ENCODE assay signal across 14 cellular contexts in the genomic region with DNA sequence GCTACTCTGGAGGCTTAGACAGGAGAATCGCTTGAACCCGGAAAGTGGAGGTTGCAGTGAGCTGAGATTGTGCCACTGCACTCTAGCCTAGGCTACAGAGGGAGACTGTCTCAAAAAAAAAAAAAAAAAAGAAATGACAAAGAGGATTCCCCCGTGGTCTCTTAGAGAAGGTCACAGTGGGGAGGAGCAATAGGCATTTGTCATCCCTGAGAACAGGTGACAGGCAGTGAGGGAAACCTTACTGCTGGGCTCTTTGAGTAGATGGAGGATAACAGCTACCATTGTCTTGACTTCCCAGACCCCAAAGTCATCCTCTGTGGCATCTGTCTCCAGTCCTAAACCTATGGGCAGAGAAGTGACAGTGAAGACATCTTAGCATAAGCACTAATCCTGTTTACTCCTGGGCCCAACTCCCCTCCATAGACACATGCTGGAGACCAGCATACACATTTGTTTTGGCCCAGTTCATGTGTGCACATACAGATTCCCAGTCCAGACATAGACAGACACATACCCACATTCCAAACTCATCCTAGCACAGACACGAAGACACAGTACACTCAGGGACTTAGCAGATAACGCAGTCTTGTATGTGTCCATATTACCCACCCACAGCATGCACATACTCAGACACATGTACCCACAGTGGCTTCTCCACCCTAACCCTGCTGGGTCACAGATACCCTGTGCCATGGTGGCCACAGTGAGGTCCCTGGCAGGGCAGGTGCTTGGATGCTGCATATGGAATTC. TPM values are rescaled to one million over a fixed set of nuclear protein-coding genes. Genes with fewer than 3 reads are reported as not detected.
DNase-seq lines count a peak whose midpoint lies in the region; ATAC-seq and TF ChIP-seq lines count a peak whose summit lies in the region.
"Had no signal": no experiment of that assay in that cellular context is flagged by ENCODE, and none has a peak within 500 bp of the region (broad histone marks: within the 10 kb centered on the region; RNA-seq: fewer than 3 reads in every experiment).

No MANE protein-coding gene starts in this region.

- in situ Hi-C loops in mammary epithelial cell (cut with MboI; ENCODE audit: low sequenced_read_pairs in 2 of 2): loop anchor here in 1 of 2 donors (10.0 kb wide), 1 partner anchor 158 kb away; no protein-coding TSS in a partner anchor

- H3K36me3 ChIP-seq in mammary epithelial cell (ENCODE audit: insufficient read depth, low read length) (peaks cover 25% of the 10 kb centered on the region), upper lobe of left lung (peaks cover 0 to 30% (median 21%) of the 10 kb centered on the region in 4 donors)

- CTCF ChIA-PET in activated naive CD4-positive, alpha-beta T cell treated with anti-CD3 and anti-CD28 coated beads for 36 hours (lab: Charles Lee): no interaction called here
- CTCF ChIA-PET in mammary epithelial cell (lab: Charles Lee; ENCODE audit: low non-redundant PET): no interaction called here

- H4K20me1 ChIP-seq in mammary epithelial cell (ENCODE audit: insufficient read depth, low read length): no peaks in the 10 kb centered on the region

- H3K9me3 ChIP-seq in mammary epithelial cell (replicated peaks; ENCODE audit: insufficient read depth, low read length) (no peaks in the 10 kb centered on the region), upper lobe of left lung (no peaks in the 10 kb centered on the region)

- H2AFZ ChIP-seq in mammary epithelial cell (ENCODE audit: low read depth, low read length): no peak overlapping the region

- H3K4me3 Mint-ChIP-seq in activated naive CD4-positive, alpha-beta T cell treated with anti-CD3 and anti-CD28 coated beads for 36 hours: no peak overlapping the region
- peak overlapping the region in 2 of 8 donors; percentile 0 to 15 for H3K4me3 Mint-ChIP-seq in naive B cell

- peaks cover 65% of the 10 kb centered on the region for H3K79me2 ChIP-seq in mammary epithelial cell (ENCODE audit: insufficient read depth, low read length)

- H3K4me3 ChIP-seq in mammary epithelial cell (replicated peaks in 1 of 3; ENCODE audit: insufficient read depth in 1 of 3, low read depth in 2 of 3, low read length in 3 of 3) (peak overlapping the region in 1 of 3 experiments; percentile 5), upper lobe of left lung (peak overlapping the region in 3 of 4 donors; percentile 17 to 35 (median 29))

- peaks cover 26% of the 10 kb centered on the region for H3K4me1 Mint-ChIP-seq in activated naive CD4-positive, alpha-beta T cell treated with anti-CD3 and anti-CD28 coated beads for 36 hours (ENCODE audit: low read depth)
- peaks cover 28 to 41% (median 40%) of the 10 kb centered on the region in 3 donors for H3K4me1 Mint-ChIP-seq in naive B cell

- BruUV-seq in mammary epithelial cell (replicated peaks; lab: Mats Ljungman, UMichigan): no TSS peak

- dilution Hi-C loops in mammary epithelial cell (cut with HindIII; ENCODE audit: low sequenced_read_pairs): no loop called here

- peaks cover 31% of the 10 kb centered on the region for H3K4me1 ChIP-seq in mammary epithelial cell (ENCODE audit: insufficient read depth, low read length)
- peaks cover 22 to 64% (median 45%) of the 10 kb centered on the region in 4 donors for H3K4me1 ChIP-seq in upper lobe of left lung

- WGBS in mammary epithelial cell (ENCODE audit: low coverage, missing lambda C conversion rate): 88% methylated on average over 5 of the region's 5 CpGs
- WGBS in upper lobe of left lung, 2 donors: 78 to 79% methylated on average over 5 of the region's 5 CpGs

- peaks cover 2% of the 10 kb centered on the region for H3K36me3 Mint-ChIP-seq in activated naive CD4-positive, alpha-beta T cell treated with anti-CD3 and anti-CD28 coated beads for 36 hours (ENCODE audit: low read depth)
- H3K36me3 Mint-ChIP-seq in naive B cell: no peaks in the 10 kb centered on the region

- no peak for ATAC-seq in naive B cell (ENCODE audit: low read depth in 2 of 2)
- ATAC-seq in upper lobe of left lung (ENCODE audit: low FRiP score in 2 of 2): no peak
- no peak for ATAC-seq in GM18502 (IDR thresholded peaks at IDR 0.05; ENCODE audit: poor library complexity, unreplicated experiment)

- no peak for TF ChIP-seq POLR2A in upper lobe of left lung (IDR thresholded peaks at IDR 0.05)

- H3K27ac ChIP-seq in mammary epithelial cell (ENCODE audit: insufficient read depth, low read depth, low read length) (no peak overlapping the region), upper lobe of left lung (peak overlapping the region in 3 of 4 donors; percentile 38 to 96 (median 88))

- no peak for TF ChIP-seq EP300 in upper lobe of left lung (IDR thresholded peaks at IDR 0.05)

- H3K9ac ChIP-seq in mammary epithelial cell (ENCODE audit: insufficient read depth, low read length): no peak overlapping the region

- H3K27me3 Mint-ChIP-seq in activated naive CD4-positive, alpha-beta T cell treated with anti-CD3 and anti-CD28 coated beads for 36 hours (ENCODE audit: low read depth): no peaks in the 10 kb centered on the region
- no peaks in the 10 kb centered on the region for H3K27me3 Mint-ChIP-seq in naive B cell

- intact Hi-C loops in activated naive CD4-positive, alpha-beta T cell treated with anti-CD3 and anti-CD28 coated beads for 36 hours (cut with micrococcal nuclease): loop anchor here (10.0 kb wide), 1 partner anchor 428 kb away; a partner anchor contains a TSS
- intact Hi-C loops in mammary epithelial cell (cut with micrococcal nuclease): no loop called here
- intact Hi-C loops in posterior vena cava (cut with DNase I): loop anchor here in 1 of 2 donors (5.0 kb wide), 1 partner anchor 141 kb away; no protein-coding TSS in a partner anchor

- H3K27ac Mint-ChIP-seq in activated naive CD4-positive, alpha-beta T cell treated with anti-CD3 and anti-CD28 coated beads for 36 hours: peak overlapping the region; percentile 16
- H3K27ac Mint-ChIP-seq in naive B cell: peak overlapping the region in 4 of 6 donors; percentile 3 to 95 (median 40)

- H3K27me3 ChIP-seq in mammary epithelial cell (ENCODE audit: insufficient read depth, low read length): no peaks in the 10 kb centered on the region
- no peaks in the 10 kb centered on the region for H3K27me3 ChIP-seq in upper lobe of left lung

- peak overlapping the region; percentile 98 for H3K4me2 ChIP-seq in mammary epithelial cell (ENCODE audit: insufficient read depth, low read depth, low read length)

- DNase-seq in activated naive CD4-positive, alpha-beta T cell treated with anti-CD3 and anti-CD28 coated beads for 36 hours: peak; percentile 50
- no peak for DNase-seq in activated naive CD4-positive, alpha-beta T cell treated with anti-CD3 and anti-CD28 coated beads, Interleukin-2, amount 50 U/mL, for 16 hours
- no peak for DNase-seq in mammary epithelial cell
- no peak for DNase-seq in naive B cell
- DNase-seq in upper lobe of left lung: no peak
- no peak for DNase-seq in posterior vena cava (ENCODE audit: low spot score)
- no peak for DNase-seq in NCI-H748 treated with DMSO at 0.1 percent for 48 hours (lab: John Stamatoyannopoulos, UW)
- DNase-seq: caudate nucleus; GDM1; kidney; NCI-H2081 treated with DMSO at 0.1 percent for 48 hours; occipital lobe; stimulated activated CD4-positive, alpha-beta T cell treated with anti-CD3 and anti-CD28 coated beads, Interleukin-4, amount 100 ng/mL, for 24 hours had no signal

- H3K9me3 Mint-ChIP-seq in activated naive CD4-positive, alpha-beta T cell treated with anti-CD3 and anti-CD28 coated beads for 36 hours: no peaks in the 10 kb centered on the region
- H3K9me3 Mint-ChIP-seq in naive B cell: no peaks in the 10 kb centered on the region

- TF ChIP-seq CTCF in mammary epithelial cell (conservative IDR thresholded peaks at IDR 0.05 in 1 of 2, IDR thresholded peaks at IDR 0.05 in 1 of 2; ENCODE audit: extremely low read depth in 1 of 2, insufficient read depth in 1 of 2, low read depth in 1 of 2, low read length in 2 of 2): no peak
- TF ChIP-seq CTCF in upper lobe of left lung (IDR thresholded peaks at IDR 0.05): no peak

RNA-seq across cellular contexts. Expression of a gene that starts 2.7 kb away (rescaled TPM):
- under 1 TPM; 0.21 to 0.35 TPM for total RNA-seq in activated naive CD4-positive, alpha-beta T cell treated with anti-CD3 and anti-CD28 coated beads for 36 hours
- total RNA-seq in mammary epithelial cell: 10 to 100 TPM; 24.3 to 47.7 TPM
- polyA plus RNA-seq in mammary epithelial cell: 35.4 TPM
- 41.2 TPM for polyA minus RNA-seq in mammary epithelial cell
- 1 to 10 TPM in 2 of 6 donors, under 1 TPM in 3, not detected in 1; 0.32 to 2.8 (median 0.87) TPM for polyA plus RNA-seq in naive B cell (ENCODE audit: low read depth in 6 of 6)
- 100 to 1,000 TPM in 1 of 6 donors, 10 to 100 TPM in 5; 54.2 to 102 (median 64.4) TPM for total RNA-seq in upper lobe of left lung
- under 1 TPM in 1 of 2 donors, not detected in 1; 0.23 TPM for total RNA-seq in posterior vena cava
- total RNA-seq: occipital lobe had no signal

RNA-seq across cellular contexts. Expression of a gene that starts 11.9 kb away (rescaled TPM):
- 1 to 10 TPM; 4.2 to 5.4 TPM for total RNA-seq in activated naive CD4-positive, alpha-beta T cell treated with anti-CD3 and anti-CD28 coated beads for 36 hours
- 10 to 100 TPM; 12.4 to 19.8 TPM for total RNA-seq in mammary epithelial cell
- polyA plus RNA-seq in mammary epithelial cell: 15.6 TPM
- 14.3 TPM for polyA minus RNA-seq in mammary epithelial cell
- 1 to 10 TPM in 5 of 6 donors, not detected in 1; 4.3 to 9.8 (median 5.8) TPM for polyA plus RNA-seq in naive B cell (ENCODE audit: low read depth in 6 of 6)
- 10 to 100 TPM; 25.6 to 84.8 (median 57.5) TPM for total RNA-seq in upper lobe of left lung
- total RNA-seq in posterior vena cava: 10 to 100 TPM; 11.6 to 21.9 TPM

RNA-seq across cellular contexts. Expression of a gene that starts 31.1 kb away (rescaled TPM):
- 10 to 100 TPM; 79.4 to 83.4 TPM for total RNA-seq in activated naive CD4-positive, alpha-beta T cell treated with anti-CD3 and anti-CD28 coated beads for 36 hours
- total RNA-seq in mammary epithelial cell (10 to 100 TPM; 27.0 to 37.1 TPM), upper lobe of left lung (100 to 1,000 TPM in 1 of 6 donors, 10 to 100 TPM in 5; 44.9 to 109 (median 49.5) TPM), posterior vena cava (10 to 100 TPM; 28.4 to 39.7 TPM)
- polyA plus RNA-seq in mammary epithelial cell (19.3 TPM), naive B cell (ENCODE audit: low read depth in 6 of 6) (10 to 100 TPM in 5 of 6 donors, 1 to 10 TPM in 1; 6.5 to 16.4 (median 13.5) TPM)
- 35.1 TPM for polyA minus RNA-seq in mammary epithelial cell

Comparison
In these comparisons a context has a peak if more than half of its experiments do, and no peak if none do; other contexts are left out.
1. RNA of a gene that starts 2.7 kb away (total RNA-seq): 54.2 to 102 TPM in upper lobe of left lung and 24.3 to 47.7 TPM in mammary epithelial cell; 0.21 to 0.35 TPM in activated naive CD4-positive, alpha-beta T cell treated with anti-CD3 and anti-CD28 coated beads for 36 hours and 0.23 TPM in posterior vena cava; every median in the first group is over 10 times any median in the second.